Comparison of ENCODE assay signal across 8 cellular contexts in the genomic region with DNA sequence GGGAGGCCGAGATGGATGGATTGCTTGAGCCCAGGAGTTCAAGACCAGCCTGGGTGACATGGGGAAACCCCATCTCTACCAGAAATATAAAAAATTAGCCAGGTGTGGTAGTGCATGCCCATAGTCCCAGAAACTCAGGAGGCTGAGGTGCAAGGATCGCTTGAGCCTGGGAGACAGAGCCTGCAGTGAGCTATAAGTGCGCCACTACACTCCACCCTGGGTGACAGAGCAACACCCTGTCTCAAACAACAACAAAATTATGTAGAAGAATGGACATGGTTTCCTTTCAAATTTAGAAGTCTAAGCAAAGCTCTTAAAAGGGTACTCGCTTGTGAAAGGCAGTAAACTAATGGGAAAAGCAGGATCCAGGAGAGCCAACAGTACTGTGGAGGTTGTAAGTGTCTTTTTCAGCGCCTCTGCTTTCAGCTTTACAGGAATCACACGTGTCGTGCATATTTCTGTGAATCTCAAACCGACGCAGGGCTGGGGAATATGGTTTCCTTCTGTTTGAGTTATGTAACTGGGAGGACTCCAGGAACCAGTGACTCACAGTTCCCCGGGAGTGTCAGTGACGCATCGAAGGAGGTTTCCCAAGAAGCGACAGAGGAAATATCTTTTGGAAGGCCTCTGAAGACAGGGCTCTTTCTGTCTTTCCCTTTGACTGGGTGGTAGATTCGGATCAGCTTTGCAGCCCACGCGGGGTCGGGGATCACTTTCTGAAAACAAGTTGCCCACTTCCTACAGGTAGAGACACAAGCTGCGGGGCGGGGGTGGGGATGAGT. TPM values are rescaled to one million over a fixed set of nuclear protein-coding genes. Genes with fewer than 3 reads are reported as not detected.
A peak's percentile ranks its signal among the peaks of the same experiment; 100 is the strongest.
DNase-seq lines count a peak whose midpoint lies in the region; ATAC-seq and TF ChIP-seq lines count a peak whose summit lies in the region.
"Not testable (repeated sequence)": the region's sequence is repeated elsewhere in the genome, so short reads cannot be mapped to it uniquely, and the experiment has no call there.

No MANE protein-coding gene starts in this region.

- not testable (repeated sequence) for H3K9me3 ChIP-seq in osteoblast (ENCODE audit: low read depth, low read length)

- not testable (repeated sequence) for H3K4me3 ChIP-seq in AG04449 (ENCODE audit: low read depth, low read length)
- H3K4me3 ChIP-seq in osteoblast (ENCODE audit: insufficient read depth, low read length) = peak overlapping the region; percentile 49

- H3K79me2 ChIP-seq in osteoblast (ENCODE audit: insufficient read depth, low read length) = not testable (repeated sequence)

- DNase-seq in AG04449 (ENCODE audit: low read depth, low spot score) (peak; percentile 50), HS-5 (ENCODE audit: low read depth) (peak; percentile 69), SKM-1 (lab: John Stamatoyannopoulos, UW; ENCODE audit: unreplicated experiment) (peak; percentile 42), left cardiac atrium (peak; percentile 79)
- peak; percentile 69 for DNase-seq in activated T-cell treated with anti-CD3 and anti-CD28 coated beads, Interleukin-2, amount 50 U/mL, for 4 hours
- DNase-seq in chondrocyte (ENCODE audit: low spot score); osteoblast (ENCODE audit: insufficient read length, low spot score, missing footprints): not testable (repeated sequence)
- peak; percentile 51 for DNase-seq in stimulated activated CD8-positive, alpha-beta memory T cell treated with anti-CD3 and anti-CD28 coated beads, Interleukin-15, amount 100 ng/mL, for 1 hour (ENCODE audit: low read depth)

- H3K27me3 Mint-ChIP-seq in activated T-cell treated with anti-CD3 and anti-CD28 coated beads, Interleukin-2, amount 50 U/mL, for 4 hours (ENCODE audit: low read depth); chondrocyte (ENCODE audit: low read depth): not testable (repeated sequence)

- POLR2A ChIA-PET in AG04449 (lab: Yijun Ruan, JAX) = not testable (repeated sequence)

- H3K4me3 Mint-ChIP-seq in activated T-cell treated with anti-CD3 and anti-CD28 coated beads, Interleukin-2, amount 50 U/mL, for 4 hours = peak overlapping the region; percentile 37
- H3K4me3 Mint-ChIP-seq in chondrocyte (ENCODE audit: unreplicated experiment) = peak overlapping the region; percentile 31

- CTCF ChIA-PET in AG04449 (lab: Yijun Ruan, JAX) = not testable (repeated sequence)

- intact Hi-C loops in left cardiac atrium (cut with DNase I) = not testable (repeated sequence)

- H3K27ac Mint-ChIP-seq in chondrocyte (ENCODE audit: unreplicated experiment) = peak overlapping the region; percentile 49

- not testable (repeated sequence) for H3K27me3 ChIP-seq in osteoblast (ENCODE audit: insufficient read depth, low read length)

- not testable (repeated sequence) for H3K9me3 Mint-ChIP-seq in activated T-cell treated with anti-CD3 and anti-CD28 coated beads, Interleukin-2, amount 50 U/mL, for 4 hours; chondrocyte (ENCODE audit: low read depth)

- not testable (repeated sequence) for H3K4me1 ChIP-seq in osteoblast (ENCODE audit: insufficient read depth, low read length)

- H3K36me3 Mint-ChIP-seq in activated T-cell treated with anti-CD3 and anti-CD28 coated beads, Interleukin-2, amount 50 U/mL, for 4 hours (ENCODE audit: insufficient read depth); chondrocyte (ENCODE audit: low read depth): not testable (repeated sequence)

- not testable (repeated sequence) for TF ChIP-seq CTCF in AG04449 (IDR thresholded peaks at IDR 0.05; ENCODE audit: insufficient read depth, low read length, missing control alignments); chondrocyte (IDR thresholded peaks at IDR 0.05); osteoblast (IDR thresholded peaks at IDR 0.05; ENCODE audit: extremely low read depth, low read depth, low read length)

- not testable (repeated sequence) for H4K20me1 ChIP-seq in osteoblast (ENCODE audit: insufficient read depth, low read length)

- H3K27ac ChIP-seq in osteoblast (ENCODE audit: low read depth, low read length) = not testable (repeated sequence)

- H3K4me1 Mint-ChIP-seq in activated T-cell treated with anti-CD3 and anti-CD28 coated beads, Interleukin-2, amount 50 U/mL, for 4 hours (ENCODE audit: low read depth) = peaks cover 19% of the 10 kb centered on the region
- H3K4me1 Mint-ChIP-seq in chondrocyte (ENCODE audit: low read depth) = peaks cover 11% of the 10 kb centered on the region

- peak overlapping the region; percentile 80 for H2AFZ ChIP-seq in osteoblast (ENCODE audit: low read length)

- peak; percentile 69 to 71 for ATAC-seq in activated T-cell treated with anti-CD3 and anti-CD28 coated beads, Interleukin-2, amount 50 U/mL, for 4 hours
- peak; percentile 91 to 95 for ATAC-seq in left cardiac atrium

- not testable (repeated sequence) for H3K36me3 ChIP-seq in osteoblast (ENCODE audit: insufficient read depth, low read length)

- H3K4me2 ChIP-seq in osteoblast (ENCODE audit: insufficient read depth, low read length) = peak overlapping the region; percentile 73

RNA-seq across cellular contexts. Expression of a gene that starts 24.6 kb away (rescaled TPM):
- total RNA-seq in activated T-cell treated with anti-CD3 and anti-CD28 coated beads, Interleukin-2, amount 50 U/mL, for 4 hours = 10 to 100 TPM; 11.7 to 47.4 (median 38.7) TPM
- total RNA-seq in chondrocyte (not detected in 3 replicates), left cardiac atrium (1 to 10 TPM in 1 of 2 donors, under 1 TPM in 1; 0.81 to 1.8 TPM), osteoblast (not detected in 2 replicates)

RNA-seq across cellular contexts. Expression of a gene that starts 46.4 kb away (rescaled TPM):
- total RNA-seq in activated T-cell treated with anti-CD3 and anti-CD28 coated beads, Interleukin-2, amount 50 U/mL, for 4 hours = 100 to 1,000 TPM in 1 of 3 donors, 10 to 100 TPM in 2; 36.9 to 101 (median 78.6) TPM
- not detected in 3 replicates for total RNA-seq in chondrocyte
- total RNA-seq in left cardiac atrium = 1 to 10 TPM; 2.8 to 4.4 TPM
- not detected in 2 replicates for total RNA-seq in osteoblast

Comparison
In these comparisons a context has a peak if more than half of its experiments do, and no peak if none do; other contexts are left out.
1. RNA of a gene that starts 24.6 kb away (total RNA-seq): 11.7 to 47.4 TPM in activated T-cell treated with anti-CD3 and anti-CD28 coated beads, Interleukin-2, amount 50 U/mL, for 4 hours; 0.81 to 1.8 TPM in left cardiac atrium, not detected in chondrocyte and not detected in osteoblast; every median in the first group is over 4 times any median in the second.
2. RNA of a gene that starts 46.4 kb away (total RNA-seq): 36.9 to 101 TPM in activated T-cell treated with anti-CD3 and anti-CD28 coated beads, Interleukin-2, amount 50 U/mL, for 4 hours; 2.8 to 4.4 TPM in left cardiac atrium, not detected in chondrocyte and not detected in osteoblast; every median in the first group is over 4 times any median in the second.